In genomic region chr5:3825888-3826465, GRCh38 we compare ENCODE assay signal across 25 cellular contexts.
DNase-seq lines count a peak whose midpoint lies in the region; ATAC-seq, FAIRE-seq and TF ChIP-seq lines count a peak whose summit lies in the region.
"Had no signal": no experiment of that assay in that cellular context is flagged by ENCODE, and none has a peak within 500 bp of the region (broad histone marks: within the 10 kb centered on the region; RNA-seq: fewer than 3 reads in every experiment).

No MANE protein-coding gene starts in this region.

- intact Hi-C loops in Right ventricle myocardium superior (cut with DNase I) = no loop called here
- intact Hi-C loops in cardiac septum (cut with DNase I) = no loop called here
- intact Hi-C loops in K562 (cut with micrococcal nuclease) = no loop called here
- intact Hi-C loops in spleen (cut with DNase I; ENCODE audit: low total_unique reads) = no loop called here

- no peaks in the 10 kb centered on the region for H3K9me3 ChIP-seq in K562 (replicated peaks; ENCODE audit: control insufficient read depth, insufficient read depth, low read depth, low read length)
- H3K9me3 ChIP-seq in spleen = no peaks in the 10 kb centered on the region
- H3K9me3 ChIP-seq: BLaER1 had no signal

- H3K4me3 ChIP-seq in K562 = no peak overlapping the region
- no peak overlapping the region for H3K4me3 ChIP-seq in spleen
- H3K4me3 ChIP-seq: BLaER1 had no signal

- WGBS in K562 (ENCODE audit: insufficient coverage, low coverage, missing lambda C conversion rate) = 7% methylated on average over 8 of the region's 8 CpGs
- 71 to 83% (median 78%) methylated on average over 8 of the region's 8 CpGs for WGBS in spleen, 5 donors

- no peak for FAIRE-seq in K562 (lab: Jason Lieb, UNC)
- FAIRE-seq in urothelium cell line (lab: Jason Lieb, UNC) = no peak
- FAIRE-seq: A204.1, GM12891, GM18507, HepG2 had no signal

- TF ChIP-seq CTCF in K562 (IDR thresholded peaks at IDR 0.05 in 2 of 3, conservative IDR thresholded peaks at IDR 0.05 in 1 of 3; ENCODE audit: insufficient read depth in 2 of 3, low read depth in 1 of 3, low read length in 3 of 3) = no peak
- no peak for TF ChIP-seq CTCF in spleen (IDR thresholded peaks at IDR 0.05 in 8 of 11, conservative IDR thresholded peaks at IDR 0.05 in 3 of 11)

- ATAC-seq in Right ventricle myocardium superior (ENCODE audit: poor library complexity) = peak; percentile 41
- ATAC-seq in K562 = no peak
- ATAC-seq: HepG2, PC-3 had no signal

- no peak for DNase-seq in Right ventricle myocardium superior
- no peak for DNase-seq in cardiac septum (ENCODE audit: low spot score)
- no peak for DNase-seq in K562 (ENCODE audit: extremely low read depth in 1 of 4, low spot score in 3 of 4)
- peak; percentile 28 for DNase-seq in medulla oblongata (ENCODE audit: extremely low spot score)
- peak; percentile 31 for DNase-seq in urothelium cell line (ENCODE audit: low spot score)
- no peak for DNase-seq in NCI-H345 (lab: John Stamatoyannopoulos, UW)
- DNase-seq in middle frontal gyrus (ENCODE audit: extremely low spot score, low spot score) = no peak
- no peak for DNase-seq in spleen
- DNase-seq: CD4-positive, alpha-beta memory T cell; DMS153; EL; H7; HFFc6; KG1; NCI-H1105 treated with DMSO at 0.1 percent for 48 hours; NCI-H1694 treated with DMSO at 0.1 percent for 48 hours; NCI-H2227 treated with DMSO at 0.1 percent for 48 hours; NCI-H524 treated with DMSO at 0.1 percent for 48 hours; PC-3; RPMI8226 had no signal

- H3K4me1 ChIP-seq in K562 (replicated peaks in 1 of 2; ENCODE audit: control insufficient read depth in 2 of 2, insufficient read depth in 2 of 2, low read length in 2 of 2) (peaks cover 0 to 3% of the 10 kb centered on the region in 2 experiments; a peak in 1 of 5 replicates), spleen (no peaks in the 10 kb centered on the region)

- H3K27ac ChIP-seq in K562 (ENCODE audit: extremely low read depth, low read depth, low read length) (no peak overlapping the region), spleen (no peak overlapping the region)
- H3K27ac ChIP-seq: BLaER1 had no signal

- POLR2A ChIA-PET in K562 (lab: Yijun Ruan, JAX) = no interaction called here

- no peak overlapping the region for H3K9ac ChIP-seq in K562 (ENCODE audit: insufficient read depth in 1 of 2, low read depth in 2 of 2, low read length in 2 of 2)
- H3K9ac ChIP-seq: BLaER1 had no signal

- H3K4me2 ChIP-seq in K562 (ENCODE audit: insufficient read depth, low read length) = no peak overlapping the region

- no peaks in the 10 kb centered on the region for H4K20me1 ChIP-seq in K562 (replicated peaks; ENCODE audit: control insufficient read depth, insufficient read depth, low read length)
- H4K20me1 ChIP-seq: BLaER1 had no signal

- no peak for TF ChIP-seq RAD21 in K562 (CRISPR knock-in tag; conservative IDR thresholded peaks at IDR 0.05 in 1 of 2, IDR thresholded peaks at IDR 0.05 in 1 of 2)

- H3K27me3 ChIP-seq in K562 (ENCODE audit: control insufficient read depth in 2 of 2, insufficient read depth in 2 of 2, low read length in 2 of 2) = no peaks in the 10 kb centered on the region; a peak in 1 of 5 replicates
- H3K27me3 ChIP-seq in spleen (replicated peaks in 1 of 7) = no peaks in the 10 kb centered on the region
- H3K27me3 ChIP-seq: BLaER1 had no signal

- H3K79me2 ChIP-seq in K562 (ENCODE audit: control insufficient read depth, insufficient read depth, low read length) = no peaks in the 10 kb centered on the region

- in situ Hi-C loops in K562 (cut with MboI) = no loop called here

- no TSS peak for BruUV-seq in K562 (replicated peaks; lab: Mats Ljungman, UMichigan)

- no peak for TF ChIP-seq EP300 in K562 (IDR thresholded peaks at IDR 0.05; ENCODE audit: low read length)

- peak overlapping the region; percentile 10; the same call in 1 of the 2 replicates for H2AFZ ChIP-seq in K562 (ENCODE audit: low read depth, low read length)

- H3K9me1 ChIP-seq in K562 (ENCODE audit: control insufficient read depth, insufficient read depth, low read length) = no peaks in the 10 kb centered on the region

- CTCF ChIA-PET in K562 (lab: Yijun Ruan, JAX; ENCODE audit: low intra/inter-chr PET ratio) = no interaction called here

- no peak for TF ChIP-seq POLR2A in K562 (conservative IDR thresholded peaks at IDR 0.05)
- no peak for TF ChIP-seq POLR2A in spleen (IDR thresholded peaks at IDR 0.05)

- no peaks in the 10 kb centered on the region for H3K36me3 ChIP-seq in K562 (ENCODE audit: control insufficient read depth, insufficient read depth, low read length)
- no peaks in the 10 kb centered on the region for H3K36me3 ChIP-seq in spleen
- H3K36me3 ChIP-seq: BLaER1 had no signal

TF ChIP-seq in K562, 482 proteins besides CTCF, POLR2A, EP300 and RAD21:
- TF ChIP-seq SIRT6 (IDR thresholded peaks at IDR 0.05; ENCODE audit: low read depth, low read length) (no peak), DIDO1 (tag; IDR thresholded peaks at IDR 0.05; ENCODE audit: low read depth) (no peak), GTF2F1 (IDR thresholded peaks at IDR 0.05; ENCODE audit: low read depth, low read length) (no peak), ZZZ3 (IDR thresholded peaks at IDR 0.05) (no peak), ZEB2 (IDR thresholded peaks at IDR 0.05) (no peak), NCOA1 (IDR thresholded peaks at IDR 0.05; ENCODE audit: low read depth) (no peak), KLF16 (IDR thresholded peaks at IDR 0.05) (no peak), GABPB2 (CRISPR knock-in tag; conservative IDR thresholded peaks at IDR 0.05) (no peak), ZNF318 (IDR thresholded peaks at IDR 0.05; ENCODE audit: borderline replicate concordance in 1 of 2, low read depth in 1 of 2) (no peak), ZNF780A (CRISPR knock-in tag; IDR thresholded peaks at IDR 0.05) (no peak)
TF ChIP-seq in K562: peak in this region for 0.

Comparison
In these comparisons a context has a peak if more than half of its experiments do, and no peak if none do; other contexts are left out.
1. DNase-seq: peak in medulla oblongata (single experiment) and urothelium cell line (single experiment); none in Right ventricle myocardium superior (single experiment), cardiac septum (single experiment), K562 (0 of 4), NCI-H345 (single experiment), middle frontal gyrus (single experiment) and spleen (single experiment).